ENCODE assay signal across 9 cellular contexts in genomic region chr13:30576528-30576927, GRCh38. TPM values are rescaled to one million over a fixed set of nuclear protein-coding genes. Genes with fewer than 3 reads are reported as not detected.
DNase-seq lines count a peak whose midpoint lies in the region; ATAC-seq and TF ChIP-seq lines count a peak whose summit lies in the region.
"Had no signal": no experiment of that assay in that cellular context is flagged by ENCODE, and none has a peak within 500 bp of the region (broad histone marks: within the 10 kb centered on the region; RNA-seq: fewer than 3 reads in every experiment).

No MANE protein-coding gene starts in this region.

- no peak for TF ChIP-seq CTCF in right lobe of liver (IDR thresholded peaks at IDR 0.05)
- TF ChIP-seq CTCF in tibial artery (IDR thresholded peaks at IDR 0.05), result no peak

- ATAC-seq in right lobe of liver, result peak; percentile 85 to 92 (median 90)

- H3K4me3 ChIP-seq in right lobe of liver, result no peak overlapping the region
- H3K4me3 ChIP-seq in tibial artery, result no peak overlapping the region

- no peak overlapping the region for H3K27ac ChIP-seq in right lobe of liver
- H3K27ac ChIP-seq in tibial artery, result no peak overlapping the region

- TF ChIP-seq POLR2A in right lobe of liver (IDR thresholded peaks at IDR 0.05), result no peak

- no peaks in the 10 kb centered on the region for H3K36me3 ChIP-seq in right lobe of liver
- no peaks in the 10 kb centered on the region for H3K36me3 ChIP-seq in tibial artery

- DNase-seq in COR-L47 (lab: John Stamatoyannopoulos, UW), result peak; percentile 1
- peak; percentile 27 for DNase-seq in NCI-H69 (lab: John Stamatoyannopoulos, UW)
- peak; percentile 78 for DNase-seq in activated effector memory CD4-positive, alpha-beta T cell treated with anti-CD3 and anti-CD28 coated beads, Interleukin-2, amount 50 U/mL, for 16 hours
- DNase-seq in right lobe of liver, result peak in 2 of 3 donors; percentile 37 to 63
- DNase-seq in tibial artery, result no peak
- DNase-seq in NCI-H146 (lab: John Stamatoyannopoulos, UW), result no peak
- DNase-seq in dedifferentiated amniotic fluid mesenchymal stem cell (ENCODE audit: extremely low spot score), result no peak
- no peak for DNase-seq in NCI-H128 (lab: John Stamatoyannopoulos, UW; ENCODE audit: unreplicated experiment)
- DNase-seq: NCI-H2029 had no signal

- H3K9me3 ChIP-seq in right lobe of liver (no peaks in the 10 kb centered on the region), tibial artery (no peaks in the 10 kb centered on the region)

- H3K4me1 ChIP-seq in right lobe of liver, result peaks cover 0 to 5% (median 0%) of the 10 kb centered on the region in 4 donors
- H3K4me1 ChIP-seq in tibial artery, result peaks cover 0 to 8% (median 2%) of the 10 kb centered on the region in 4 donors

- H3K27me3 ChIP-seq in right lobe of liver, result no peaks in the 10 kb centered on the region
- no peaks in the 10 kb centered on the region for H3K27me3 ChIP-seq in tibial artery

- intact Hi-C loops in right lobe of liver (cut with DNase I) (no loop called here), tibial artery (cut with DNase I; ENCODE audit: low total_unique reads) (no loop called here)

- WGBS in right lobe of liver (ENCODE audit: insufficient coverage, low coverage, low lambda C conversion rate, missing lambda C conversion rate), result 11% methylated on average over 7 of the region's 7 CpGs

RNA-seq across cellular contexts. Expression of gene USPL1, which starts 41.2 kb away (rescaled TPM):
- 10 to 100 TPM in 1 of 6 experiments, 1 to 10 TPM in 5; 5.6 to 11.2 (median 8.4) TPM for total RNA-seq in right lobe of liver

Comparison
In these comparisons a context has a peak if more than half of its experiments do, and no peak if none do; other contexts are left out.
1. DNase-seq: peak in COR-L47 (single experiment), NCI-H69 (single experiment), activated effector memory CD4-positive, alpha-beta T cell treated with anti-CD3 and anti-CD28 coated beads, Interleukin-2, amount 50 U/mL, for 16 hours (single experiment) and right lobe of liver (2 of 3); none in tibial artery (0 of 2), NCI-H146 (single experiment), dedifferentiated amniotic fluid mesenchymal stem cell (single experiment) and NCI-H128 (single experiment).